In genomic region chr22:27407369-27407985, GRCh38 we compare ENCODE assay signal across 21 cellular contexts.
A peak's percentile ranks its signal among the peaks of the same experiment; 100 is the strongest.
DNase-seq lines count a peak whose midpoint lies in the region; ATAC-seq, FAIRE-seq and TF ChIP-seq lines count a peak whose summit lies in the region.
"Had no signal": no experiment of that assay in that cellular context is flagged by ENCODE, and none has a peak within 500 bp of the region (broad histone marks: within the 10 kb centered on the region; RNA-seq: fewer than 3 reads in every experiment).

No MANE protein-coding gene starts in this region.

- H4K91ac ChIP-seq in H1 (replicated peaks; ENCODE audit: insufficient read length, low read length): no peak overlapping the region

- no peaks in the 10 kb centered on the region for H3K79me2 ChIP-seq in GM23338 (replicated peaks; ENCODE audit: insufficient read depth)
- H3K79me2 ChIP-seq in H1 (ENCODE audit: control insufficient read depth in 1 of 2, insufficient read depth in 2 of 2, low read length in 2 of 2): no peaks in the 10 kb centered on the region
- no peaks in the 10 kb centered on the region for H3K79me2 ChIP-seq in neural progenitor cell (ENCODE audit: low read depth)

- no peaks in the 10 kb centered on the region for H3K79me1 ChIP-seq in H1 (ENCODE audit: low read depth, low read length)

- no peak overlapping the region for H3K4me3 ChIP-seq in GM23338
- no peak overlapping the region for H3K4me3 ChIP-seq in H1 (ENCODE audit: extremely low read depth in 1 of 4, insufficient read depth in 2 of 4, low read depth in 3 of 4, low read length in 4 of 4)
- no peak overlapping the region for H3K4me3 ChIP-seq in neural progenitor cell
- H3K4me3 ChIP-seq: HAP-1 had no signal

- H2BK120ac ChIP-seq in H1 (replicated peaks; ENCODE audit: low read depth, low read length): no peak overlapping the region

- H3K4me1 ChIP-seq in GM23338 (ENCODE audit: insufficient read depth) (no peaks in the 10 kb centered on the region; the same call in 1 of the 2 replicates), H1 (replicated peaks in 1 of 4; ENCODE audit: control insufficient read depth in 3 of 4, insufficient read depth in 4 of 4, low read length in 3 of 4) (peaks cover 0 to 4% (median 1%) of the 10 kb centered on the region in 4 experiments; a peak in 4 of 7 replicates), neural progenitor cell (peaks cover 4% of the 10 kb centered on the region)
- H3K4me1 ChIP-seq: HAP-1 had no signal

- TF ChIP-seq POLR2A in H1 (IDR thresholded peaks at IDR 0.05; ENCODE audit: control extremely low read depth in 1 of 2, low read depth in 2 of 2, low read length in 2 of 2): no peak

- H3K36me3 ChIP-seq in GM23338 (ENCODE audit: insufficient read depth): no peaks in the 10 kb centered on the region
- H3K36me3 ChIP-seq in H1 (ENCODE audit: control insufficient read depth in 2 of 4, insufficient read depth in 4 of 4, low read length in 3 of 4): no peaks in the 10 kb centered on the region
- no peaks in the 10 kb centered on the region for H3K36me3 ChIP-seq in neural progenitor cell
- H3K36me3 ChIP-seq: HAP-1 had no signal

- H3K9ac ChIP-seq in H1 (replicated peaks in 1 of 4; ENCODE audit: extremely low read depth in 1 of 4, low read depth in 3 of 4, low read length in 3 of 4): no peak overlapping the region
- H3K9ac ChIP-seq in neural progenitor cell: no peak overlapping the region
- H3K9ac ChIP-seq: KMS-11 had no signal

- no peak overlapping the region for H3K4me2 ChIP-seq in GM23338
- H3K4me2 ChIP-seq in H1 (ENCODE audit: insufficient read depth in 1 of 2, low read depth in 2 of 2, low read length in 2 of 2): no peak overlapping the region
- no peak overlapping the region for H3K4me2 ChIP-seq in neural progenitor cell
- H3K4me2 ChIP-seq: KMS-11 had no signal

- FAIRE-seq in H1 (lab: Jason Lieb, UNC): peak; percentile 32
- FAIRE-seq: RCC 7860 had no signal

- CTCF ChIA-PET in H1 (lab: Charles Lee; ENCODE audit: partially characterized antibody): interaction anchor here (0.5 to 1.3 kb wide), 2 partner anchors 650 to 651 kb away, joined by 3 to 6 read pairs; no protein-coding TSS in a partner anchor

- H3K27me3 Mint-ChIP-seq in GM23338 (ENCODE audit: insufficient read depth, low read depth, poor library complexity) (peaks cover 10% of the 10 kb centered on the region), neural progenitor cell (ENCODE audit: insufficient read depth, low read depth) (peaks cover 19% of the 10 kb centered on the region)

- H2AFZ ChIP-seq in GM23338 (no peak overlapping the region; the same call in 1 of the 2 replicates), H1 (ENCODE audit: low read length) (no peak overlapping the region), neural progenitor cell (replicated peaks) (no peak overlapping the region)

- H2BK12ac ChIP-seq in H1 (ENCODE audit: low read depth, low read length): peak overlapping the region; percentile 75; the same call in 1 of the 2 replicates

- no peak for TF ChIP-seq EP300 in H1 (IDR thresholded peaks at IDR 0.05; ENCODE audit: borderline replicate concordance in 1 of 2, low read depth in 2 of 2, low read length in 2 of 2)

- peak; percentile 19 for ATAC-seq in GM23338
- ATAC-seq in HG03439 (IDR thresholded peaks at IDR 0.05; ENCODE audit: unreplicated experiment): no peak
- no peak for ATAC-seq in GM21825 (IDR thresholded peaks at IDR 0.05; ENCODE audit: unreplicated experiment)
- ATAC-seq: SK-N-SH treated with all-trans-retinoic acid at 6 μM for 48 hours had no signal

- no peak overlapping the region for H4K5ac ChIP-seq in H1 (ENCODE audit: insufficient read length, low read depth, low read length)

- H3K4ac ChIP-seq in H1 (replicated peaks; ENCODE audit: insufficient read length, low read depth, low read length): no peak overlapping the region

- H3K27ac ChIP-seq in GM23338 (ENCODE audit: low read depth) (no peak overlapping the region), H1 (ENCODE audit: low read depth, low read length) (no peak overlapping the region), neural progenitor cell (no peak overlapping the region)
- H3K27ac ChIP-seq: KMS-11 had no signal

- H3K23ac ChIP-seq in H1 (ENCODE audit: insufficient read length): no peak overlapping the region

- POLR2A ChIA-PET in H1 (lab: Charles Lee; ENCODE audit: partially characterized antibody): interaction anchor here (0.6 to 1.4 kb wide), 2 partner anchors 9 to 21 kb away, joined by 3 read pairs; no protein-coding TSS in a partner anchor

- no peak overlapping the region; the same call in 1 of the 2 replicates for H3K18ac ChIP-seq in H1 (ENCODE audit: extremely low read depth, low read length)

- no peak overlapping the region; the same call in 1 of the 2 replicates for H2BK20ac ChIP-seq in H1 (ENCODE audit: low read length)

- H4K20me1 ChIP-seq in GM23338 (replicated peaks; ENCODE audit: insufficient read depth) (no peaks in the 10 kb centered on the region), H1 (replicated peaks in 1 of 2; ENCODE audit: control insufficient read depth in 1 of 2, insufficient read depth in 2 of 2, low read length in 2 of 2) (no peaks in the 10 kb centered on the region), neural progenitor cell (ENCODE audit: low read depth) (no peaks in the 10 kb centered on the region)

- no peaks in the 10 kb centered on the region for H3K9me2 ChIP-seq in GM23338 (ENCODE audit: insufficient read depth)

- H3K9me3 Mint-ChIP-seq in GM23338 (no peaks in the 10 kb centered on the region), neural progenitor cell (no peaks in the 10 kb centered on the region)

- H3K14ac ChIP-seq in H1 (ENCODE audit: insufficient read length): no peak overlapping the region

- WGBS in H1 (ENCODE audit: extremely low coverage in 1 of 2, insufficient coverage in 1 of 2, insufficient read length in 1 of 2, insufficient replicate concordance in 2 of 2, low coverage in 1 of 2, low lambda C conversion rate in 2 of 2, missing lambda C conversion rate in 1 of 2), 2 experiments: 66% methylated on average over 7 of the region's 14 CpGs; no CpG with 5 or more reads in 1 of the 2 experiments

- H3K4me1 Mint-ChIP-seq in GM23338 (peaks cover 12% of the 10 kb centered on the region), neural progenitor cell (peaks cover 35% of the 10 kb centered on the region)
- H3K4me1 Mint-ChIP-seq: CD14-positive monocyte had no signal

- H2AK5ac ChIP-seq in H1 (ENCODE audit: low read depth, low read length): no peak overlapping the region

- H3K27me3 ChIP-seq in GM23338 (ENCODE audit: insufficient read depth): no peaks in the 10 kb centered on the region
- H3K27me3 ChIP-seq in H1 (replicated peaks in 1 of 4; ENCODE audit: control insufficient read depth in 3 of 4, extremely low read depth in 1 of 4, insufficient read depth in 3 of 4, low read length in 3 of 4): no peaks in the 10 kb centered on the region
- H3K27me3 ChIP-seq in neural progenitor cell: no peaks in the 10 kb centered on the region

- no peaks in the 10 kb centered on the region for H3F3A ChIP-seq in GM23338 (replicated peaks; ENCODE audit: low read depth)
- H3F3A ChIP-seq in neural progenitor cell (ENCODE audit: low read depth): peaks cover 21% of the 10 kb centered on the region

- H3K4me3 Mint-ChIP-seq in GM23338 (no peak overlapping the region; the same call in 2 of the 3 replicates), neural progenitor cell (no peak overlapping the region)
- H3K4me3 Mint-ChIP-seq: CD14-positive monocyte had no signal

- DNase-seq in GM23338 (ENCODE audit: low spot score) (peak; percentile 25), NCI-H526 treated with DMSO at 0.1 percent for 48 hours (lab: John Stamatoyannopoulos, UW) (peak; percentile 87), H1 (ENCODE audit: low read depth in 1 of 2, low spot score in 2 of 2) (no peak), neural progenitor cell (ENCODE audit: low spot score) (no peak), glomerular visceral epithelial cell (ENCODE audit: extremely low spot score) (no peak)
- DNase-seq: ACHN; DMS79 treated with DMSO at 0.1 percent for 48 hours; NCI-H1092; NCI-H2081; NCI-H2171 treated with DMSO at 0.1 percent for 48 hours; NCI-H446; NCI-H748 treated with DMSO at 0.1 percent for 48 hours; NK-92 treated with Interleukin-12 subunit alpha and Interleukin-12 subunit beta, amount 100 ng/mL, for 24 hours; SHP77 treated with DMSO at 0.1 percent for 48 hours had no signal

- TF ChIP-seq RAD21 in H1 (IDR thresholded peaks at IDR 0.05 in 1 of 2, conservative IDR thresholded peaks at IDR 0.05 in 1 of 2; ENCODE audit: low read depth in 2 of 2, low read length in 2 of 2): peak in 1 of 2 experiments; percentile 2; a peak in 1 of 4 replicates

- no peaks in the 10 kb centered on the region for H3K23me2 ChIP-seq in H1 (ENCODE audit: low read depth, low read length)

- H3K36me3 Mint-ChIP-seq in GM23338 (ENCODE audit: low read depth) (no peaks in the 10 kb centered on the region), neural progenitor cell (no peaks in the 10 kb centered on the region)
- H3K36me3 Mint-ChIP-seq: CD14-positive monocyte had no signal

- H3K9me3 ChIP-seq in H1 (ENCODE audit: insufficient read depth in 2 of 2, low read depth in 1 of 2, low read length in 1 of 2) (no peaks in the 10 kb centered on the region), neural progenitor cell (ENCODE audit: low read depth) (no peaks in the 10 kb centered on the region)
- H3K9me3 ChIP-seq: HAP-1 had no signal

- H3K27ac Mint-ChIP-seq in GM23338 (no peak overlapping the region), neural progenitor cell (peak overlapping the region; percentile 29)

- H2BK5ac ChIP-seq in H1 (ENCODE audit: low read depth, low read length): no peak overlapping the region; the same call in 1 of the 2 replicates

- H4K8ac ChIP-seq in H1 (ENCODE audit: extremely low read depth, insufficient read depth, low read length): no peak overlapping the region

- TF ChIP-seq CTCF in GM23338 (conservative IDR thresholded peaks at IDR 0.05; ENCODE audit: low read depth in 2 of 2): no peak
- TF ChIP-seq CTCF in H1 (IDR thresholded peaks at IDR 0.05; ENCODE audit: control extremely low read depth in 1 of 3, insufficient read depth in 1 of 3, low read depth in 1 of 3, low read length in 3 of 3): no peak
- TF ChIP-seq CTCF in neural progenitor cell (IDR thresholded peaks at IDR 0.05): no peak

- no peak overlapping the region for H3K56ac ChIP-seq in H1 (replicated peaks; ENCODE audit: insufficient read length, low read depth, low read length)

- H2BK15ac ChIP-seq in H1 (ENCODE audit: low read length): no peak overlapping the region

TF ChIP-seq in GM23338, 12 proteins besides CTCF, POLR2A, EP300 and RAD21 (continues in another document):
- TF ChIP-seq EZH2 (IDR thresholded peaks at IDR 0.05; ENCODE audit: low read depth, unreplicated experiment) (no peak), EZH2phosphoT487 (IDR thresholded peaks at IDR 0.05; ENCODE audit: unreplicated experiment) (no peak), ZNF114 (CRISPR knock-in tag; IDR thresholded peaks at IDR 0.05) (no peak), JUNB (IDR thresholded peaks at IDR 0.05; ENCODE audit: unreplicated experiment) (no peak), STAT1 (IDR thresholded peaks at IDR 0.05; ENCODE audit: unreplicated experiment) (no peak)

TF ChIP-seq in H1, 55 proteins besides CTCF, POLR2A, EP300 and RAD21 (continues in another document):
- no peak for TF ChIP-seq RBBP5 (IDR thresholded peaks at IDR 0.05; ENCODE audit: borderline replicate concordance, low read depth, low read length)
- TF ChIP-seq NANOG (IDR thresholded peaks at IDR 0.05; ENCODE audit: insufficient read depth, low read depth, low read length, poor library complexity, severe bottlenecking): no peak
- TF ChIP-seq RNF2 (IDR thresholded peaks at IDR 0.05; ENCODE audit: borderline replicate concordance, low read depth, low read length, missing control alignments, poor library complexity, severe bottlenecking): no peak

Comparison
In these comparisons a context has a peak if more than half of its experiments do, and no peak if none do; other contexts are left out.
1. DNase-seq: peak in GM23338 (single experiment) and NCI-H526 treated with DMSO at 0.1 percent for 48 hours (single experiment); none in H1 (0 of 2), neural progenitor cell (single experiment) and glomerular visceral epithelial cell (single experiment).